In the genomic region with DNA sequence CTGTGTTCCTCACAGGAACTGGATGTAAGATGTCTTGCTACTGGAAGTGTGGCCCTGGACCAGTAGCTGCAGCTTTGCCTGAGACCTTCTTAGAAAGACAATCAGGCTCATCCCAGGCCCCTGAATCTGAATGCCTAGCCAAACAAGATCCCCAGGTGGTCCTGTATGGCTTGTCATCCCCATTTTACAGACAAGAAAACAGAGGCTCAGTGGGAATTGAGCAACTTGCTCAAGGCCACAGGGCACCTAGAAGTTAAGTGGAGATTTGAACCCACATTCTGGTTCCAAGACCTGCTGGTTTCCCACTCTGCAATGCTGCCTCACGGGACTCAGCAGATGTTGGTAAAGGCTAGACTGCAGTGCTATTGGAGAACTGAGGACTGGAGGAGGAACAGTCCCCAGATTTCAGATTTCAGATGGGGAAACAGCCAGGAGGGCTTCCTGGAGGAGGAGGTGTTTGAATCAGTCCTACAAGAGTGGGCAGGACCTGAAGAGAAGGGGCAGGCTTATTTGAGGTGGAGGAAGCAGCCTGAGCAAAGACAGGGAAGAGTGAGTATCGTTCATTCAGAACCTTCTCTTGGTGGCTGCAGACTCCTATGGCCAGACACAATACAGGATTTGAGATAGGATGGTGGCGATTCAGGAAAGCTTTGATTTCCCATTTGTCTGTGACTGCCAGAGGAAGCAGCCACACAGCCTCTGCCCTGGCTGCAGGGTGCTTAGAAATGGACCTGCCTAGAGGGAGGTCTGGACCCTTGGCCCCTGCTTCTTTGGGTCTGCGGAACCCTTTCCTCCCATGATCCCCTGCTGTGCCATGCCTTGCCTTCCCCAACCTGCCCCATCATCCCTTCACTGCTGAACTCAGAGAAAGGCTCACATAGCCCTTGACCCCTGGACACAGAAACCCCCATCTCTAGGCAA, we compare ENCODE assay signal across 20 cellular contexts.
DNase-seq lines count a peak whose midpoint lies in the region; ATAC-seq, FAIRE-seq and TF ChIP-seq lines count a peak whose summit lies in the region.
"Had no signal": no experiment of that assay in that cellular context is flagged by ENCODE, and none has a peak within 500 bp of the region (broad histone marks: within the 10 kb centered on the region; RNA-seq: fewer than 3 reads in every experiment).

No MANE protein-coding gene starts in this region.

- no peak overlapping the region for H3K4me3 Mint-ChIP-seq in Caco-2 (ENCODE audit: unreplicated experiment)
- H3K4me3 Mint-ChIP-seq: CD4-positive, CD25-positive, alpha-beta regulatory T cell; CD8-positive, alpha-beta memory T cell; IgD-negative memory B cell had no signal

- FAIRE-seq in HepG2 (lab: Jason Lieb, UNC) (no peak), H1 (lab: Jason Lieb, UNC) (no peak)
- FAIRE-seq: D721Med, G401.6, GM12891, H54, HTR-8/SVneo had no signal

- H3K23ac ChIP-seq in H1 (ENCODE audit: insufficient read length) = no peak overlapping the region
- no peak overlapping the region for H3K23ac ChIP-seq in mesenchymal stem cell (ENCODE audit: low read length in 2 of 2)

- H3K79me2 ChIP-seq in HepG2 (ENCODE audit: insufficient read depth, low read length) = no peaks in the 10 kb centered on the region
- H3K79me2 ChIP-seq in H1 (ENCODE audit: control insufficient read depth in 1 of 2, insufficient read depth in 2 of 2, low read length in 2 of 2) = no peaks in the 10 kb centered on the region

- no peak overlapping the region for H2BK120ac ChIP-seq in H1 (replicated peaks; ENCODE audit: low read depth, low read length)
- peak overlapping the region; percentile 66 for H2BK120ac ChIP-seq in mesenchymal stem cell (ENCODE audit: low read depth, low read length)

- TF ChIP-seq RAD21 in HepG2 (CRISPR knock-in tag; IDR thresholded peaks at IDR 0.05) (no peak), H1 (IDR thresholded peaks at IDR 0.05 in 1 of 2, conservative IDR thresholded peaks at IDR 0.05 in 1 of 2; ENCODE audit: low read depth in 2 of 2, low read length in 2 of 2) (no peak)

- H4K91ac ChIP-seq in H1 (replicated peaks; ENCODE audit: insufficient read length, low read length) (no peak overlapping the region), mesenchymal stem cell (ENCODE audit: low read length) (peak overlapping the region; percentile 25)

- H2BK5ac ChIP-seq in H1 (ENCODE audit: low read depth, low read length) (no peak overlapping the region), mesenchymal stem cell (ENCODE audit: low read depth, low read length, poor library complexity, severe bottlenecking) (no peak overlapping the region)

- no peak overlapping the region for H3K4me3 ChIP-seq in HepG2 (replicated peaks in 1 of 3; ENCODE audit: insufficient read depth in 1 of 3, low read depth in 2 of 3, low read length in 3 of 3)
- H3K4me3 ChIP-seq in right lobe of liver = no peak overlapping the region
- H3K4me3 ChIP-seq in H1 (ENCODE audit: extremely low read depth in 1 of 4, insufficient read depth in 2 of 4, low read depth in 3 of 4, low read length in 4 of 4) = no peak overlapping the region
- H3K4me3 ChIP-seq in mesenchymal stem cell (ENCODE audit: insufficient read depth in 1 of 2, low read depth in 1 of 2, low read length in 2 of 2) = no peak overlapping the region
- no peak overlapping the region for H3K4me3 ChIP-seq in vagina
- no peak overlapping the region for H3K4me3 ChIP-seq in H7 (ENCODE audit: insufficient read depth, low read depth, low read length)
- no peak overlapping the region for H3K4me3 ChIP-seq in Caco-2 (ENCODE audit: low read depth, low read length)

- POLR2A ChIA-PET in HepG2 (lab: Yijun Ruan, JAX) = no interaction called here
- POLR2A ChIA-PET in H1 (lab: Charles Lee; ENCODE audit: partially characterized antibody) = no interaction called here
- POLR2A ChIA-PET in Caco-2 (lab: Charles Lee) = no interaction called here

- H3K36me3 ChIP-seq in HepG2 (replicated peaks in 1 of 2; ENCODE audit: control insufficient read depth in 1 of 2, insufficient read depth in 2 of 2, low read length in 2 of 2) (no peaks in the 10 kb centered on the region), right lobe of liver (no peaks in the 10 kb centered on the region), H1 (ENCODE audit: control insufficient read depth in 2 of 4, insufficient read depth in 4 of 4, low read length in 3 of 4) (no peaks in the 10 kb centered on the region), mesenchymal stem cell (ENCODE audit: control insufficient read depth in 1 of 2, insufficient read depth in 2 of 2, low read depth in 1 of 2, low read length in 2 of 2) (no peaks in the 10 kb centered on the region), vagina (no peaks in the 10 kb centered on the region), H7 (replicated peaks; ENCODE audit: control insufficient read depth, insufficient read depth, low read length) (no peaks in the 10 kb centered on the region), Caco-2 (ENCODE audit: control insufficient read depth, insufficient read depth, low read length) (no peaks in the 10 kb centered on the region)

- H3K79me1 ChIP-seq in H1 (ENCODE audit: low read depth, low read length) (no peaks in the 10 kb centered on the region), mesenchymal stem cell (replicated peaks; ENCODE audit: low read length, poor library complexity, severe bottlenecking) (no peaks in the 10 kb centered on the region)

- no peak overlapping the region for H2BK15ac ChIP-seq in H1 (ENCODE audit: low read length)
- H2BK15ac ChIP-seq in mesenchymal stem cell (ENCODE audit: low read depth, poor library complexity, severe bottlenecking) = peak overlapping the region; percentile 15

- no peak overlapping the region for H3K27ac ChIP-seq in HepG2 (ENCODE audit: extremely low read length, insufficient read depth, low read length)
- H3K27ac ChIP-seq in right lobe of liver = no peak overlapping the region
- no peak overlapping the region for H3K27ac ChIP-seq in H1 (ENCODE audit: low read depth, low read length)
- no peak overlapping the region for H3K27ac ChIP-seq in mesenchymal stem cell (ENCODE audit: low read length, poor library complexity, severe bottlenecking)
- no peak overlapping the region for H3K27ac ChIP-seq in vagina
- H3K27ac ChIP-seq: 22Rv1 had no signal

- ATAC-seq in HepG2 (no peak), right lobe of liver (no peak)

- H3K36me3 Mint-ChIP-seq in Caco-2 (ENCODE audit: insufficient read depth, unreplicated experiment) = no peaks in the 10 kb centered on the region
- H3K36me3 Mint-ChIP-seq: CD4-positive, CD25-positive, alpha-beta regulatory T cell; IgD-negative memory B cell had no signal

- no peak overlapping the region for H4K5ac ChIP-seq in H1 (ENCODE audit: insufficient read length, low read depth, low read length)

- H2AK5ac ChIP-seq in H1 (ENCODE audit: low read depth, low read length) (0 out of 2 replicates have a peak overlapping the region, but pooled peaks have one; percentile 53), mesenchymal stem cell (ENCODE audit: low read length, severe bottlenecking) (no peak overlapping the region)

- H3K56ac ChIP-seq in H1 (replicated peaks; ENCODE audit: insufficient read length, low read depth, low read length) = no peak overlapping the region

- H3K9me3 ChIP-seq in HepG2 (ENCODE audit: low read length) = no peaks in the 10 kb centered on the region
- H3K9me3 ChIP-seq in right lobe of liver = no peaks in the 10 kb centered on the region
- H3K9me3 ChIP-seq in H1 (ENCODE audit: insufficient read depth in 2 of 2, low read depth in 1 of 2, low read length in 1 of 2) = no peaks in the 10 kb centered on the region
- no peaks in the 10 kb centered on the region for H3K9me3 ChIP-seq in mesenchymal stem cell (ENCODE audit: control insufficient read depth, low read length)
- H3K9me3 ChIP-seq in vagina = no peaks in the 10 kb centered on the region
- H3K9me3 ChIP-seq in Caco-2 = no peaks in the 10 kb centered on the region

- H3K14ac ChIP-seq in H1 (ENCODE audit: insufficient read length) (no peak overlapping the region), mesenchymal stem cell (ENCODE audit: low read length in 2 of 2) (peak overlapping the region in 1 of 2 experiments; percentile 68)

- H3K4ac ChIP-seq in H1 (replicated peaks; ENCODE audit: insufficient read length, low read depth, low read length) (no peak overlapping the region), mesenchymal stem cell (ENCODE audit: low read depth in 1 of 2, low read length in 2 of 2) (peak overlapping the region; percentile 60 to 86)

- H2BK20ac ChIP-seq in H1 (ENCODE audit: low read length) = 0 out of 2 replicates have a peak overlapping the region, but pooled peaks have one; percentile 56

- intact Hi-C loops in HepG2 (cut with micrococcal nuclease; ENCODE audit: unreplicated experiment) (no loop called here), right lobe of liver (cut with DNase I) (no loop called here), vagina (cut with DNase I) (no loop called here), Caco-2 (cut with micrococcal nuclease; ENCODE audit: unreplicated experiment) (no loop called here)

- H3K27me3 Mint-ChIP-seq in Caco-2 (ENCODE audit: insufficient read depth, unreplicated experiment) = no peaks in the 10 kb centered on the region

- TF ChIP-seq CTCF in HepG2 (CRISPR knock-in tag; IDR thresholded peaks at IDR 0.05) (no peak), right lobe of liver (IDR thresholded peaks at IDR 0.05) (no peak), H1 (IDR thresholded peaks at IDR 0.05; ENCODE audit: control extremely low read depth in 1 of 3, insufficient read depth in 1 of 3, low read depth in 1 of 3, low read length in 3 of 3) (no peak), vagina (IDR thresholded peaks at IDR 0.05) (no peak), Caco-2 (IDR thresholded peaks at IDR 0.05; ENCODE audit: insufficient read depth in 1 of 2, low read depth in 1 of 2, low read length in 1 of 2, severe bottlenecking in 1 of 2, unreplicated experiment in 1 of 2) (no peak)

- H3K23me2 ChIP-seq in H1 (ENCODE audit: low read depth, low read length) = no peaks in the 10 kb centered on the region

- H3K27ac Mint-ChIP-seq in Caco-2 (ENCODE audit: unreplicated experiment) = no peak overlapping the region
- H3K27ac Mint-ChIP-seq: CD4-positive, CD25-positive, alpha-beta regulatory T cell; IgD-negative memory B cell had no signal

- H3K27me3 ChIP-seq in HepG2 (ENCODE audit: control insufficient read depth in 1 of 2, insufficient read depth in 2 of 2, low read length in 2 of 2) (peaks cover 0 to 4% of the 10 kb centered on the region in 2 experiments; a peak in 2 of 5 replicates), right lobe of liver (no peaks in the 10 kb centered on the region), H1 (replicated peaks in 1 of 4; ENCODE audit: control insufficient read depth in 3 of 4, extremely low read depth in 1 of 4, insufficient read depth in 3 of 4, low read length in 3 of 4) (no peaks in the 10 kb centered on the region; a peak in 1 of 7 replicates), mesenchymal stem cell (ENCODE audit: control insufficient read depth in 1 of 2, insufficient read depth in 1 of 2, low read length in 2 of 2) (peaks cover 0 to 41% of the 10 kb centered on the region in 2 experiments), vagina (no peaks in the 10 kb centered on the region), H7 (ENCODE audit: control insufficient read depth, insufficient read depth, low read length) (no peaks in the 10 kb centered on the region), Caco-2 (replicated peaks; ENCODE audit: control insufficient read depth, insufficient read depth, low read length) (no peaks in the 10 kb centered on the region)

- 47% methylated on average over 4 of the region's 4 CpGs for WGBS in HepG2 (ENCODE audit: low lambda C conversion rate)
- 20% methylated on average over 1 of the region's 4 CpGs for WGBS in right lobe of liver (ENCODE audit: insufficient coverage, low coverage, low lambda C conversion rate, missing lambda C conversion rate)
- 85% methylated on average over 4 of the region's 4 CpGs; no CpG with 5 or more reads in 1 of the 2 experiments for WGBS in H1 (ENCODE audit: extremely low coverage in 1 of 2, insufficient coverage in 1 of 2, insufficient read length in 1 of 2, insufficient replicate concordance in 2 of 2, low coverage in 1 of 2, low lambda C conversion rate in 2 of 2, missing lambda C conversion rate in 1 of 2), 2 experiments
- WGBS in mesenchymal stem cell = 95% methylated on average over 4 of the region's 4 CpGs

- H4K8ac ChIP-seq in H1 (ENCODE audit: extremely low read depth, insufficient read depth, low read length) (no peak overlapping the region), mesenchymal stem cell (ENCODE audit: low read length) (peak overlapping the region; percentile 48)

- H2BK12ac ChIP-seq in H1 (ENCODE audit: low read depth, low read length) (no peak overlapping the region), mesenchymal stem cell (ENCODE audit: low read length in 2 of 2) (peak overlapping the region; percentile 45 to 88)

- H2AFZ ChIP-seq in HepG2 (ENCODE audit: low read length) = no peak overlapping the region
- H2AFZ ChIP-seq in H1 (ENCODE audit: low read length) = no peak overlapping the region
- H2AFZ ChIP-seq in mesenchymal stem cell (ENCODE audit: low read depth, low read length) = no peak overlapping the region

- BruUV-seq in HepG2 (replicated peaks; lab: Mats Ljungman, UMichigan) = no TSS peak
- BruUV-seq in Caco-2 (replicated peaks; lab: Mats Ljungman, UMichigan) = no TSS peak

- TF ChIP-seq EP300 in HepG2 (IDR thresholded peaks at IDR 0.05; ENCODE audit: low read depth in 2 of 2, low read length in 2 of 2) = no peak
- no peak for TF ChIP-seq EP300 in HepG2 (CRISPR knock-in tag; IDR thresholded peaks at IDR 0.05; ENCODE audit: borderline replicate concordance)
- no peak for TF ChIP-seq EP300 in H1 (IDR thresholded peaks at IDR 0.05; ENCODE audit: borderline replicate concordance in 1 of 2, low read depth in 2 of 2, low read length in 2 of 2)

- H3K4me1 ChIP-seq in HepG2 (ENCODE audit: insufficient read depth, low read length) = peaks cover 7% of the 10 kb centered on the region; the same call in 1 of the 2 replicates
- no peaks in the 10 kb centered on the region for H3K4me1 ChIP-seq in right lobe of liver
- H3K4me1 ChIP-seq in H1 (replicated peaks in 1 of 4; ENCODE audit: control insufficient read depth in 3 of 4, insufficient read depth in 4 of 4, low read length in 3 of 4) = peaks cover 0 to 6% (median 3%) of the 10 kb centered on the region in 4 experiments; a peak in 5 of 7 replicates
- H3K4me1 ChIP-seq in mesenchymal stem cell (ENCODE audit: control insufficient read depth, insufficient read depth, low read depth, low read length) = peaks cover 6% of the 10 kb centered on the region
- no peaks in the 10 kb centered on the region for H3K4me1 ChIP-seq in vagina
- no peaks in the 10 kb centered on the region for H3K4me1 ChIP-seq in Caco-2

- TF ChIP-seq POLR2A in HepG2 (IDR thresholded peaks at IDR 0.05; ENCODE audit: insufficient read depth in 1 of 2, low read depth in 2 of 2, low read length in 2 of 2) (no peak), right lobe of liver (IDR thresholded peaks at IDR 0.05) (no peak), H1 (IDR thresholded peaks at IDR 0.05; ENCODE audit: control extremely low read depth in 1 of 2, low read depth in 2 of 2, low read length in 2 of 2) (no peak), vagina (IDR thresholded peaks at IDR 0.05) (no peak)

- no peaks in the 10 kb centered on the region for H3K9me3 Mint-ChIP-seq in Caco-2 (ENCODE audit: unreplicated experiment)

- H3K4me2 ChIP-seq in HepG2 (ENCODE audit: low read depth, low read length) = no peak overlapping the region
- H3K4me2 ChIP-seq in H1 (ENCODE audit: insufficient read depth in 1 of 2, low read depth in 2 of 2, low read length in 2 of 2) = no peak overlapping the region
- H3K4me2 ChIP-seq in mesenchymal stem cell (ENCODE audit: low read length, poor library complexity, severe bottlenecking) = no peak overlapping the region

- no peak overlapping the region for H3K9ac ChIP-seq in HepG2 (ENCODE audit: insufficient read depth, low read depth, low read length)
- H3K9ac ChIP-seq in H1 (replicated peaks in 1 of 4; ENCODE audit: extremely low read depth in 1 of 4, low read depth in 3 of 4, low read length in 3 of 4) = no peak overlapping the region
- no peak overlapping the region for H3K9ac ChIP-seq in mesenchymal stem cell (ENCODE audit: low read length)

- in situ Hi-C loops in HepG2 (cut with HindIII; ENCODE audit: extremely low pct_ligation_motif_present, low pct_unique_long_range_greater_than_20kb) = no loop called here

- H4K20me1 ChIP-seq in HepG2 (ENCODE audit: insufficient read depth, low read length) (no peaks in the 10 kb centered on the region), H1 (replicated peaks in 1 of 2; ENCODE audit: control insufficient read depth in 1 of 2, insufficient read depth in 2 of 2, low read length in 2 of 2) (no peaks in the 10 kb centered on the region)

- H3K18ac ChIP-seq in H1 (ENCODE audit: extremely low read depth, low read length) (no peak overlapping the region), mesenchymal stem cell (ENCODE audit: low read depth in 1 of 2, low read length in 2 of 2) (peak overlapping the region; percentile 58 to 64)

- no peaks in the 10 kb centered on the region for H3K4me1 Mint-ChIP-seq in Caco-2 (ENCODE audit: low read depth, unreplicated experiment)
- H3K4me1 Mint-ChIP-seq: CD4-positive, CD25-positive, alpha-beta regulatory T cell; CD8-positive, alpha-beta memory T cell; IgD-negative memory B cell had no signal

- DNase-seq in HepG2 (ENCODE audit: low spot score) (no peak), right lobe of liver (no peak), H1 (ENCODE audit: low read depth in 1 of 2, low spot score in 2 of 2) (no peak), mesenchymal stem cell (no peak), vagina (ENCODE audit: extremely low spot score in 2 of 2) (peak; percentile 34 to 58), H7 (no peak), activated gamma-delta T cell treated with Interleukin-2 at 50 U/mL for 16 hours (no peak), Caco-2 (no peak)
- DNase-seq: C1 segment of cervical spinal cord; CD4-positive, CD25-positive, alpha-beta regulatory T cell; CD8-positive, alpha-beta memory T cell; COR-L47; KG1 had no signal

- CTCF ChIA-PET in HepG2 (lab: Yijun Ruan, JAX; ENCODE audit: low intra/inter-chr PET ratio, low total read pairs) = no interaction called here
- CTCF ChIA-PET in H1 (lab: Charles Lee; ENCODE audit: partially characterized antibody) = interaction anchor here (0.9 to 1.4 kb wide), 2 partner anchors 8 to 21 kb away, joined by 5 read pairs; no protein-coding TSS in a partner anchor
- CTCF ChIA-PET in Caco-2 (lab: Charles Lee) = no interaction called here

Comparison
In these comparisons a context has a peak if more than half of its experiments do, and no peak if none do; other contexts are left out.
1. DNase-seq: peak in vagina (2 of 2); none in HepG2 (single experiment), right lobe of liver (0 of 3), H1 (0 of 2), mesenchymal stem cell (single experiment), H7 (single experiment), activated gamma-delta T cell treated with Interleukin-2 at 50 U/mL for 16 hours (single experiment) and Caco-2 (0 of 2).
2. Of the 41 proteins assayed by ChIP-seq in both HepG2 and H1: peak only in HepG2: none; only in H1: KDM1A; in both: none; in neither: 40.